Comparison of ENCODE assay signal across 2 cellular contexts in genomic region chr12:3768911-3769447, GRCh38.
TF ChIP-seq lines count a peak whose summit lies in the region.

No MANE protein-coding gene starts in this region.

TF ChIP-seq in HepG2, 621 proteins besides CTCF, POLR2A, EP300 and RAD21 (continued from another document):
- no peak for TF ChIP-seq THAP9 (CRISPR knock-in tag; IDR thresholded peaks at IDR 0.05; ENCODE audit: borderline replicate concordance)
- no peak for TF ChIP-seq ZBED4 (CRISPR knock-in tag; IDR thresholded peaks at IDR 0.05; ENCODE audit: borderline replicate concordance)
- TF ChIP-seq SRSF1 (optimal IDR thresholded peaks at IDR 0.05; ENCODE audit: low read depth, low read length), result no peak
- TF ChIP-seq GABPA (IDR thresholded peaks at IDR 0.05; ENCODE audit: low read depth, low read length), result no peak
- TF ChIP-seq GABPA (CRISPR knock-in tag; IDR thresholded peaks at IDR 0.05; ENCODE audit: low read depth), result no peak
- TF ChIP-seq HNF4G (IDR thresholded peaks at IDR 0.05; ENCODE audit: borderline replicate concordance, low read depth, low read length), result no peak
- no peak for TF ChIP-seq HNF4G (CRISPR knock-in tag; IDR thresholded peaks at IDR 0.05; ENCODE audit: borderline replicate concordance, low read depth)
- TF ChIP-seq TRAFD1 (CRISPR knock-in tag; IDR thresholded peaks at IDR 0.05; ENCODE audit: borderline replicate concordance), result no peak
- no peak for TF ChIP-seq SMYD3 (CRISPR knock-in tag; IDR thresholded peaks at IDR 0.05)

TF ChIP-seq in HEK293T, 16 proteins besides CTCF, POLR2A, EP300 and RAD21 (continued from another document):
- no peak for TF ChIP-seq HDGF (IDR thresholded peaks at IDR 0.05; ENCODE audit: borderline replicate concordance)
- TF ChIP-seq ZNF384 (IDR thresholded peaks at IDR 0.05), result no peak
- TF ChIP-seq SUZ12 (IDR thresholded peaks at IDR 0.05), result no peak
- no peak for TF ChIP-seq FOXA1 (IDR thresholded peaks at IDR 0.05)
- TF ChIP-seq ARNT (IDR thresholded peaks at IDR 0.05), result no peak
- TF ChIP-seq L3MBTL2 (conservative IDR thresholded peaks at IDR 0.05), result no peak
